18 cellular contexts compared by ENCODE assay signal in genomic region chr9:87872079-87872624, GRCh38. TPM values are rescaled to one million over a fixed set of nuclear protein-coding genes. Genes with fewer than 3 reads are reported as not detected.
A peak's percentile ranks its signal among the peaks of the same experiment; 100 is the strongest.
DNase-seq lines count a peak whose midpoint lies in the region; TF ChIP-seq lines count a peak whose summit lies in the region.
"Had no signal": no experiment of that assay in that cellular context is flagged by ENCODE, and none has a peak within 500 bp of the region (broad histone marks: within the 10 kb centered on the region; RNA-seq: fewer than 3 reads in every experiment).

No MANE protein-coding gene starts in this region.

- H3K27ac ChIP-seq in rectal smooth muscle tissue (ENCODE audit: low read depth, low read length), result peak overlapping the region; percentile 88
- H3K27ac ChIP-seq: stomach had no signal

- H3K27me3 ChIP-seq in rectal smooth muscle tissue (ENCODE audit: control insufficient read depth, insufficient read depth, low read length), result no peaks in the 10 kb centered on the region

- H3K4me3 ChIP-seq in fibroblast of pulmonary artery (replicated peaks; ENCODE audit: low read depth, low read length) (no peak overlapping the region), rectal smooth muscle tissue (ENCODE audit: low read length) (no peak overlapping the region)
- H3K4me3 ChIP-seq: stomach had no signal

- no peaks in the 10 kb centered on the region for H3K36me3 ChIP-seq in rectal smooth muscle tissue (ENCODE audit: control insufficient read depth, insufficient read depth, low read length)
- H3K36me3 ChIP-seq: stomach had no signal

- DNase-seq in ELF-1 (ENCODE audit: low read depth, low spot score), result peak; percentile 63
- DNase-seq in RPMI7951 (ENCODE audit: low read depth), result peak; percentile 55
- peak; percentile 16 for DNase-seq in fibroblast of pulmonary artery (ENCODE audit: low read depth)
- no peak for DNase-seq in NOMO-1 (lab: John Stamatoyannopoulos, UW; ENCODE audit: unreplicated experiment in 2 of 2)
- DNase-seq in NCI-H2081 treated with DMSO at 0.1 percent for 48 hours (lab: John Stamatoyannopoulos, UW), result no peak
- DNase-seq in stimulated activated naive CD4-positive, alpha-beta T cell (lab: John Stamatoyannopoulos, UW), result no peak
- DNase-seq: activated CD4-positive, alpha-beta memory T cell treated with anti-CD3 and anti-CD28 coated beads, Interleukin-2, amount 10 ng/mL, durations not matched to agents 7 days and 5 days; activated gamma-delta T cell treated with Interleukin-2 at 50 U/mL for 16 hours; CD4-positive, CD25-positive, alpha-beta regulatory T cell; erythroblast; HCEC 1CT; midbrain; MM.1S; retina; stomach; T1000 had no signal

- no peak overlapping the region for H3K9ac ChIP-seq in rectal smooth muscle tissue (ENCODE audit: low read length)

- no peak for TF ChIP-seq CTCF in fibroblast of pulmonary artery (IDR thresholded peaks at IDR 0.05; ENCODE audit: low read length, missing control alignments)

- H3K4me1 ChIP-seq in rectal smooth muscle tissue (ENCODE audit: control insufficient read depth, insufficient read depth, low read length), result peaks cover 18% of the 10 kb centered on the region
- H3K4me1 ChIP-seq: stomach had no signal

RNA-seq across cellular contexts. Expression of gene SPATA31E1, which starts 10.5 kb away (rescaled TPM):
- total RNA-seq in RPMI7951 (2014; rRNA removed; shearing (Covaris generic)), result not detected in 2 replicates
- total RNA-seq: activated CD4-positive, alpha-beta memory T cell treated with anti-CD3 and anti-CD28 coated beads, Interleukin-2, amount 10 ng/mL, durations not matched to agents 7 days and 5 days; CD4-positive, CD25-positive, alpha-beta regulatory T cell; NCI-H460; stomach had no signal

RNA-seq across cellular contexts. Expression of gene SPATA31C1, which starts 45.6 kb away (rescaled TPM):
- total RNA-seq in RPMI7951 (2014; rRNA removed; shearing (Covaris generic)), result not detected in 2 replicates
- total RNA-seq: activated CD4-positive, alpha-beta memory T cell treated with anti-CD3 and anti-CD28 coated beads, Interleukin-2, amount 10 ng/mL, durations not matched to agents 7 days and 5 days; CD4-positive, CD25-positive, alpha-beta regulatory T cell; NCI-H460; stomach had no signal

Comparison
In these comparisons a context has a peak if more than half of its experiments do, and no peak if none do; other contexts are left out.
1. DNase-seq: peak in ELF-1 (single experiment), RPMI7951 (single experiment) and fibroblast of pulmonary artery (single experiment); none in NOMO-1 (0 of 2), NCI-H2081 treated with DMSO at 0.1 percent for 48 hours (single experiment) and stimulated activated naive CD4-positive, alpha-beta T cell (0 of 6).